14 cellular contexts compared by ENCODE assay signal in the genomic region with DNA sequence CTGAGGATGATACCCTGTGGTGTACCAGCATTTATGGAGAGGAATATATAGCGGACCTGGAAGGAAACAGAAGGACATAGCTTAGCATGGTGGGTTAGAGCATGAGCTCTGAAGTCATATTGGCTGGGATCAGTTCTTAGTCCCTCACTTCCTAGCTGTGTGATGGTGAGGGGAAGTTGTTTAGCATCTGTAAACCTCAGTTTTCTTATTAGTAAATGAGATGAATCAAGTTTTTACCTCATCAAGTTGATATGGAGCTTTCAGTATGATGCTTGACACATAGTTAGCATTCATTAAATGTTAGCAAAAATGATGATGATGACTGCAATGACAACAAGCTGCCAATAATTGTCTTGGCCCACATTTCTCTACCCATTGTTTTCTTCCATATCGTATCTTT.
"Had no signal": no experiment of that assay in that cellular context is flagged by ENCODE, and none has a peak within 500 bp of the region (broad histone marks: within the 10 kb centered on the region; RNA-seq: fewer than 3 reads in every experiment).

No MANE protein-coding gene starts in this region.

- H3K36me3 Mint-ChIP-seq: type B pancreatic cell had no signal

- H3K27me3 Mint-ChIP-seq: progenitor cell of endocrine pancreas, type B pancreatic cell had no signal

- H3K4me3 Mint-ChIP-seq: type B pancreatic cell had no signal

- H3K27ac Mint-ChIP-seq: progenitor cell of endocrine pancreas, type B pancreatic cell had no signal

- ATAC-seq: gastroesophageal sphincter, heart left ventricle, left lung had no signal

- DNase-seq: activated naive CD4-positive, alpha-beta T cell; aorta; cortex of kidney; heart left ventricle; left lung; mammary epithelial cell; midbrain; occipital lobe; T-helper 9 cell; testis had no signal

- H3K27ac ChIP-seq: esophagus muscularis mucosa, gastroesophageal sphincter, heart left ventricle, left lung, testis had no signal

- H3K9me3 Mint-ChIP-seq: type B pancreatic cell had no signal
